Comparison of ENCODE assay signal across 1 cellular context in the genomic region with DNA sequence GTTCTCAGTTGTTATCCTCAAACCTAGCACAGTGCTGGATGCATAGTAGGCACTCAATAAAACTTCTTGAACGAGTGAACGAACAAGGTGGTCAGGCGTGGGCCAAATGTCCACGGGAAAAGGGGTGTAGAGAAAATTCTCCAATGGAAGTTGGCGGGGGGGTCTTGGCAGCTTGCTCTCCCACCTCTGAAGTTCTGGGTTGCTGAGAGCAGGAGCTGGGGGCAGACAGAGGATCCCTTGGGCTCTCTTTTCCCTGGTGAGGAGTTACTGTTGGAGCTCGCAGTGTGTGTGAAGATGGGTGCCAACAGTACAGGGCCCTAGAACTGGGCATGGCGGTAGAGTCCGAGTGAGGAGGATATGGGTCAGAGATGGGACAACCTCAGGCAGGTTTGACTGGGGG.
TF ChIP-seq lines count a peak whose summit lies in the region.

No MANE protein-coding gene starts in this region.

TF ChIP-seq in A549, 52 proteins besides CTCF, POLR2A, EP300 and RAD21 (continued from another document):
- TF ChIP-seq CBX8 (IDR thresholded peaks at IDR 0.05) (no peak), FOSL2 (IDR thresholded peaks at IDR 0.05) (no peak), FOSL2 (CRISPR knock-in tag; IDR thresholded peaks at IDR 0.05) (no peak), NPAS2 (CRISPR knock-in tag; IDR thresholded peaks at IDR 0.05; ENCODE audit: borderline replicate concordance) (no peak), BCL3 (IDR thresholded peaks at IDR 0.05) (no peak)
